8 cellular contexts compared by ENCODE assay signal in the genomic region with DNA sequence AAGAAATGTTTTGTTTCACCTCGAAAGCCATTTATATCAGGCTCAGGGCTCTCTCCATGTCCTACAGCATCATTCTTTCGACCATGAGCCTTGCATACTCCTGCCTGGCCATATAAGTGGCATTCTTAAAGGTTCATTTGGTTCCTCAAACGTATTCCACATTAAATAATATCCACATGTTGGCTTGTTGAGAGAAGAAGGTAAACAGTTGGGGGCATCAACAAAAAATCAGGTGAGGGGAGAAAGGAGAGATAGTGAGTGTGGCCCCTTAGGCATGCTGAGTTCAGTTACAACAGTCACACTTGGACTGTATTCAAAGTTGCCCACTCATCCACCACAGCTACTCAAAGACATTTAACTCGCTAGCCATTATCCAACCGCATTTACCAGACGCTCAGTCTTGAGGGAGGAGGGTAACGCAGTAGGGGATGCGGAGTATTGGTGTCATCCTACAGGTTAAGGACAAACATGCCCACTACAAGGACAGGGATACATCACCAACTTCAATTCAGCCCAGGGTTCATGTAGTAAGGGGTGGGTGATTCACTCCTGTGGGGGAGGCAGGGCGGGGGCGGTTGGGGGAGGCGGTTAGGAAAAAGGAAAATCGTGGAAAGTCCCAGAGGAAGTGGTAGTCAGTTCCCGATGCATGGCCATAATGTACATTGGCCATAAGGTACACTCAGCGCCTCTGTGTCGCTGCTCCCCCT. TPM values are rescaled to one million over a fixed set of nuclear protein-coding genes. Genes with fewer than 3 reads are reported as not detected.
A peak's percentile ranks its signal among the peaks of the same experiment; 100 is the strongest.
DNase-seq lines count a peak whose midpoint lies in the region; ATAC-seq and TF ChIP-seq lines count a peak whose summit lies in the region.

No MANE protein-coding gene starts in this region.

- H3K9me3 Mint-ChIP-seq in chondrocyte (ENCODE audit: low read depth) = no peaks in the 10 kb centered on the region

- H3K4me3 ChIP-seq in AG04449 (ENCODE audit: low read depth, low read length) (peak overlapping the region; percentile 86), mononuclear cell (ENCODE audit: low read length) (peak overlapping the region; percentile 51)

- CTCF ChIA-PET in AG04449 (lab: Yijun Ruan, JAX) = interaction anchor here (0.7 to 40.8 kb wide), 4 partner anchors 12 to 29 kb away, joined by 3 to 1203 read pairs (median 150); no protein-coding TSS in a partner anchor

- DNase-seq in AG04449 (ENCODE audit: low read depth, low spot score) = no peak
- DNase-seq in HK-2 (ENCODE audit: unreplicated experiment) = peak; percentile 79
- no peak for DNase-seq in chondrocyte (ENCODE audit: low spot score)
- no peak for DNase-seq in COR-L47 (lab: John Stamatoyannopoulos, UW)
- DNase-seq in stimulated activated CD4-positive, alpha-beta T cell treated with anti-CD3 and anti-CD28 coated beads, Interleukin-2, amount 100 ng/mL, for 24 hours = no peak

- H3K4me1 Mint-ChIP-seq in chondrocyte (ENCODE audit: low read depth) = peaks cover 64% of the 10 kb centered on the region

- peaks cover 37% of the 10 kb centered on the region for H3K27me3 ChIP-seq in mononuclear cell (ENCODE audit: insufficient read depth, low read length)

- H3K4me3 Mint-ChIP-seq in chondrocyte (ENCODE audit: unreplicated experiment) = peak overlapping the region; percentile 97

- no peaks in the 10 kb centered on the region for H3K9me3 ChIP-seq in mononuclear cell (ENCODE audit: low read depth, low read length)

- POLR2A ChIA-PET in AG04449 (lab: Yijun Ruan, JAX) = interaction anchor here (1.3 to 2.5 kb wide), 3 partner anchors 15 to 33 kb away, joined by 3 to 10 read pairs (median 5); no protein-coding TSS in a partner anchor

- peaks cover 4% of the 10 kb centered on the region for H3K36me3 Mint-ChIP-seq in chondrocyte (ENCODE audit: low read depth)

- peaks cover 23% of the 10 kb centered on the region for H3K4me1 ChIP-seq in mononuclear cell (ENCODE audit: insufficient read depth, low read length)

- TF ChIP-seq CTCF in AG04449 (IDR thresholded peaks at IDR 0.05; ENCODE audit: insufficient read depth, low read length, missing control alignments) = no peak
- no peak for TF ChIP-seq CTCF in chondrocyte (IDR thresholded peaks at IDR 0.05)

- H3K27ac Mint-ChIP-seq in chondrocyte (ENCODE audit: unreplicated experiment) = peak overlapping the region; percentile 92

- ATAC-seq in GM18519 (IDR thresholded peaks at IDR 0.05; ENCODE audit: low FRiP score, unreplicated experiment) = no peak
- no peak for ATAC-seq in HG02884 (IDR thresholded peaks at IDR 0.05; ENCODE audit: unreplicated experiment)

- H3K27me3 Mint-ChIP-seq in chondrocyte (ENCODE audit: low read depth) = no peaks in the 10 kb centered on the region

RNA-seq across cellular contexts. Expression of gene ZNF697, which starts 1.4 kb away (rescaled TPM):
- 9.4 to 13.6 TPM (median 13.3 TPM) in 3 replicates for total RNA-seq in chondrocyte
- total RNA-seq in mononuclear cell = 4.1 TPM
